Comparison of ENCODE assay signal across 15 cellular contexts in the genomic region with DNA sequence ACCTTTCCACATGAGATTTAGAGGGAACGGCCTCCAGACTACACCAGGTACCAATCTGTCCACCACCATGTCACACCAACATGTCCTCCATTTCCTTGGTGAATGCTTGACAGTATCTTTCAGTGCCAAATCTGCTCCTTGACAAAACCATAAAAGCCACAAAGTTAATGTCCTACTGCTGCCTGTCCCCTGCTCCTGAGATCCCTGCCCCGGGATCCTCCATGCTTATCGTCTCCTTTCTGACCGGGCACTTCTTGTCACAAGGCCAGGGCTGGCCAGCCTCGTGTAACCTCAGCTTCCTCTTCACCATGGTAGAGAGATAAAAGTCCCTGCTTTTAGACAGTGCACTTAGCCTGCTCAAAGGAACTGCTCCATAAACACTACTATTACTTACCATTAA.
DNase-seq lines count a peak whose midpoint lies in the region; ATAC-seq, FAIRE-seq and TF ChIP-seq lines count a peak whose summit lies in the region.
"Had no signal": no experiment of that assay in that cellular context is flagged by ENCODE, and none has a peak within 500 bp of the region (broad histone marks: within the 10 kb centered on the region; RNA-seq: fewer than 3 reads in every experiment).

No MANE protein-coding gene starts in this region.

- H3K27me3 Mint-ChIP-seq in T-cell: peaks cover 2 to 3% of the 10 kb centered on the region in 2 donors

- H3K4me1 ChIP-seq in right atrium auricular region (peaks cover 0 to 41% of the 10 kb centered on the region in 2 donors), K562 (replicated peaks in 1 of 2; ENCODE audit: control insufficient read depth in 2 of 2, insufficient read depth in 2 of 2, low read length in 2 of 2) (peaks cover 3 to 18% of the 10 kb centered on the region in 2 experiments; a peak in 4 of 5 replicates), lung (ENCODE audit: control insufficient read depth in 2 of 2, insufficient read depth in 2 of 2, low read length in 2 of 2) (peaks cover 11 to 16% of the 10 kb centered on the region in 2 donors)
- H3K4me1 ChIP-seq: HAP-1 had no signal

- ATAC-seq in Right ventricle myocardium superior (ENCODE audit: poor library complexity) (peak; percentile 86), K562 (peak; percentile 65), lung (ENCODE audit: insufficient read depth, low FRiP score) (peak; percentile 28), T-cell (replicated peaks in 1 of 4) (no peak), HG03439 (IDR thresholded peaks at IDR 0.05; ENCODE audit: unreplicated experiment) (no peak)
- ATAC-seq: activated T-cell treated with anti-CD3 and anti-CD28 coated beads, Interleukin-2, amount 50 U/mL, for 4 hours had no signal

- no peak for TF ChIP-seq EP300 in K562 (IDR thresholded peaks at IDR 0.05; ENCODE audit: low read length)

- peaks cover 2 to 3% (median 2%) of the 10 kb centered on the region in 3 donors for H3K9me3 Mint-ChIP-seq in T-cell
- H3K9me3 Mint-ChIP-seq: activated T-cell treated with anti-CD3 and anti-CD28 coated beads, Interleukin-2, amount 50 U/mL, for 4 hours had no signal

- peak overlapping the region; percentile 54; the same call in 1 of the 2 replicates for H2AFZ ChIP-seq in K562 (ENCODE audit: low read depth, low read length)

- no peak for TF ChIP-seq POLR2A in K562 (conservative IDR thresholded peaks at IDR 0.05)

- POLR2A ChIA-PET in K562 (lab: Yijun Ruan, JAX) (interaction anchor here (1.1 to 1.8 kb wide), 4 partner anchors 9 to 115 kb away, joined by 4 to 11 read pairs (median 6); no protein-coding TSS in a partner anchor), T-cell (lab: Charles Lee) (no interaction called here)

- DNase-seq in Right ventricle myocardium superior (peak; percentile 83), right atrium auricular region (ENCODE audit: low spot score) (no peak), K562 (ENCODE audit: extremely low read depth in 1 of 4, low spot score in 3 of 4) (peak in 1 of 4 experiments; percentile 48), lung (ENCODE audit: low spot score) (no peak), T-cell (no peak), foreskin melanocyte (no peak), SIG-M5 treated with dmso at 0.1 percent for 504 hours (lab: John Stamatoyannopoulos, UW; ENCODE audit: unreplicated experiment) (no peak)
- DNase-seq: activated CD4-positive, alpha-beta T cell treated with anti-CD3 and anti-CD28 coated beads for 48 hours; activated T-cell treated with anti-CD3 and anti-CD28 coated beads, Interleukin-2, amount 50 U/mL, for 4 hours; kidney; NCI-H1436; SJCRH30; spleen had no signal

- in situ Hi-C loops in K562 (cut with MboI): no loop called here

- FAIRE-seq in K562 (lab: Jason Lieb, UNC): peak; percentile 19
- FAIRE-seq: kidney had no signal

- no peak overlapping the region for H3K27ac Mint-ChIP-seq in T-cell

- no peak for TF ChIP-seq RAD21 in K562 (CRISPR knock-in tag; conservative IDR thresholded peaks at IDR 0.05 in 1 of 2, IDR thresholded peaks at IDR 0.05 in 1 of 2)

- peaks cover 2% of the 10 kb centered on the region for H3K36me3 Mint-ChIP-seq in T-cell

- H4K20me1 ChIP-seq in K562 (replicated peaks; ENCODE audit: control insufficient read depth, insufficient read depth, low read length): no peaks in the 10 kb centered on the region

- H3K9me3 ChIP-seq in right atrium auricular region: no peaks in the 10 kb centered on the region
- no peaks in the 10 kb centered on the region; the same call in 1 of the 2 replicates for H3K9me3 ChIP-seq in K562 (replicated peaks; ENCODE audit: control insufficient read depth, insufficient read depth, low read depth, low read length)
- H3K9me3 ChIP-seq in lung (ENCODE audit: control insufficient read depth in 2 of 2, insufficient read depth in 1 of 2, low read length in 1 of 2): no peaks in the 10 kb centered on the region
- H3K9me3 ChIP-seq: HAP-1, SJCRH30, spleen had no signal

- intact Hi-C loops in Right ventricle myocardium superior (cut with DNase I) (no loop called here), K562 (cut with micrococcal nuclease) (no loop called here)

- no peak overlapping the region for H3K27ac ChIP-seq in right atrium auricular region
- 0 out of 3 replicates have a peak overlapping the region, but pooled peaks have one; percentile 2 for H3K27ac ChIP-seq in K562 (ENCODE audit: extremely low read depth, low read depth, low read length)
- H3K27ac ChIP-seq in lung (ENCODE audit: low read depth in 1 of 2, low read length in 1 of 2): no peak overlapping the region
- H3K27ac ChIP-seq: SJCRH30 had no signal

- H3K36me3 ChIP-seq in right atrium auricular region: no peaks in the 10 kb centered on the region
- H3K36me3 ChIP-seq in K562 (ENCODE audit: control insufficient read depth, insufficient read depth, low read length): no peaks in the 10 kb centered on the region
- no peaks in the 10 kb centered on the region for H3K36me3 ChIP-seq in lung (ENCODE audit: control insufficient read depth in 2 of 2, insufficient read depth in 2 of 2, low read length in 2 of 2)
- H3K36me3 ChIP-seq: HAP-1, spleen had no signal

- WGBS in K562 (ENCODE audit: insufficient coverage, low coverage, missing lambda C conversion rate): 11% methylated on average over 5 of the region's 5 CpGs
- WGBS in lung, 2 donors: 27 to 35% methylated on average over 5 of the region's 5 CpGs

- CTCF ChIA-PET in K562 (lab: Yijun Ruan, JAX; ENCODE audit: low intra/inter-chr PET ratio): no interaction called here
- CTCF ChIA-PET in T-cell (lab: Charles Lee): no interaction called here

- no peak overlapping the region for H3K4me3 Mint-ChIP-seq in T-cell
- H3K4me3 Mint-ChIP-seq: activated T-cell treated with anti-CD3 and anti-CD28 coated beads, Interleukin-2, amount 50 U/mL, for 4 hours had no signal

- peaks cover 2 to 6% (median 2%) of the 10 kb centered on the region in 3 donors for H3K4me1 Mint-ChIP-seq in T-cell

- H3K79me2 ChIP-seq in K562 (ENCODE audit: control insufficient read depth, insufficient read depth, low read length): no peaks in the 10 kb centered on the region; the same call in 2 of the 3 replicates

- H3K4me2 ChIP-seq in K562 (ENCODE audit: insufficient read depth, low read length): no peak overlapping the region; the same call in 1 of the 2 replicates

- peak overlapping the region in 1 of 2 experiments; percentile 4; a peak in 1 of 4 replicates for H3K9ac ChIP-seq in K562 (ENCODE audit: insufficient read depth in 1 of 2, low read depth in 2 of 2, low read length in 2 of 2)

- H3K27me3 ChIP-seq in right atrium auricular region (no peaks in the 10 kb centered on the region), K562 (ENCODE audit: control insufficient read depth in 2 of 2, insufficient read depth in 2 of 2, low read length in 2 of 2) (peaks cover 0 to 3% of the 10 kb centered on the region in 2 experiments; a peak in 1 of 5 replicates), lung (ENCODE audit: control insufficient read depth, insufficient read depth) (no peaks in the 10 kb centered on the region)
- H3K27me3 ChIP-seq: SJCRH30 had no signal

- TF ChIP-seq CTCF in right atrium auricular region (IDR thresholded peaks at IDR 0.05): no peak
- no peak for TF ChIP-seq CTCF in K562 (IDR thresholded peaks at IDR 0.05 in 2 of 3, conservative IDR thresholded peaks at IDR 0.05 in 1 of 3; ENCODE audit: insufficient read depth in 2 of 3, low read depth in 1 of 3, low read length in 3 of 3)
- TF ChIP-seq CTCF in lung (IDR thresholded peaks at IDR 0.05; ENCODE audit: control extremely low read depth, extremely low read depth): no peak

- no peaks in the 10 kb centered on the region for H3K9me1 ChIP-seq in K562 (ENCODE audit: control insufficient read depth, insufficient read depth, low read length)

- BruUV-seq in K562 (replicated peaks; lab: Mats Ljungman, UMichigan): no TSS peak

- H3K4me3 ChIP-seq in right atrium auricular region: no peak overlapping the region
- no peak overlapping the region for H3K4me3 ChIP-seq in K562
- H3K4me3 ChIP-seq in lung: no peak overlapping the region
- H3K4me3 ChIP-seq: HAP-1, SJCRH30, spleen had no signal

TF ChIP-seq in K562, 482 proteins besides CTCF, POLR2A, EP300 and RAD21 (continues in another document):
- 0 out of 2 replicates have a peak, but pooled peaks have one; percentile 23 for TF ChIP-seq GTF2A2 (tag; IDR thresholded peaks at IDR 0.05)
- no peak for TF ChIP-seq ZNF232 (CRISPR knock-in tag; IDR thresholded peaks at IDR 0.05)
- peak; percentile 32; the same call in 1 of the 2 replicates for TF ChIP-seq CTBP1 (IDR thresholded peaks at IDR 0.05; ENCODE audit: borderline replicate concordance)
- TF ChIP-seq, protein P1, sequence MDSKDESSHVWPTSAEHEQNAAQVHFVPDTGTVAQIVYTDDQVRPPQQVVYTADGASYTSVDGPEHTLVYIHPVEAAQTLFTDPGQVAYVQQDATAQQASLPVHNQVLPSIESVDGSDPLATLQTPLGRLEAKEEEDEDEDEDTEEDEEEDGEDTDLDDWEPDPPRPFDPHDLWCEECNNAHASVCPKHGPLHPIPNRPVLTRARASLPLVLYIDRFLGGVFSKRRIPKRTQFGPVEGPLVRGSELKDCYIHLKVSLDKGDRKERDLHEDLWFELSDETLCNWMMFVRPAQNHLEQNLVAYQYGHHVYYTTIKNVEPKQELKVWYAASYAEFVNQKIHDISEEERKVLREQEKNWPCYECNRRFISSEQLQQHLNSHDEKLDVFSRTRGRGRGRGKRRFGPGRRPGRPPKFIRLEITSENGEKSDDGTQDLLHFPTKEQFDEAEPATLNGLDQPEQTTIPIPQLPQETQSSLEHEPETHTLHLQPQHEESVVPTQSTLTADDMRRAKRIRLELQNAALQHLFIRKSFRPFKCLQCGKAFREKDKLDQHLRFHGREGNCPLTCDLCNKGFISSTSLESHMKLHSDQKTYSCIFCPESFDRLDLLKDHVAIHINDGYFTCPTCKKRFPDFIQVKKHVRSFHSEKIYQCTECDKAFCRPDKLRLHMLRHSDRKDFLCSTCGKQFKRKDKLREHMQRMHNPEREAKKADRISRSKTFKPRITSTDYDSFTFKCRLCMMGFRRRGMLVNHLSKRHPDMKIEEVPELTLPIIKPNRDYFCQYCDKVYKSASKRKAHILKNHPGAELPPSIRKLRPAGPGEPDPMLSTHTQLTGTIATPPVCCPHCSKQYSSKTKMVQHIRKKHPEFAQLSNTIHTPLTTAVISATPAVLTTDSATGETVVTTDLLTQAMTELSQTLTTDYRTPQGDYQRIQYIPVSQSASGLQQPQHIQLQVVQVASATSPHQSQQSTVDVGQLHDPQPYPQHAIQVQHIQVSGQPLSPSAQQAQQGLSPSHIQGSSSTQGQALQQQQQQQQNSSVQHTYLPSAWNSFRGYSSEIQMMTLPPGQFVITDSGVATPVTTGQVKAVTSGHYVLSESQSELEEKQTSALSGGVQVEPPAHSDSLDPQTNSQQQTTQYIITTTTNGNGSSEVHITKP (IDR thresholded peaks at IDR 0.05; ENCODE audit: partially characterized antibody): peak; percentile 40
- 0 out of 2 replicates have a peak, but pooled peaks have one; percentile 36 for TF ChIP-seq ZBTB17 (CRISPR knock-in tag; IDR thresholded peaks at IDR 0.05)

Comparison
In these comparisons a context has a peak if more than half of its experiments do, and no peak if none do; other contexts are left out.
1. ATAC-seq: peak in Right ventricle myocardium superior (single experiment), K562 (single experiment) and lung (single experiment); none in T-cell (0 of 4) and HG03439 (single experiment).